1 cellular context compared by ENCODE assay signal in the genomic region with DNA sequence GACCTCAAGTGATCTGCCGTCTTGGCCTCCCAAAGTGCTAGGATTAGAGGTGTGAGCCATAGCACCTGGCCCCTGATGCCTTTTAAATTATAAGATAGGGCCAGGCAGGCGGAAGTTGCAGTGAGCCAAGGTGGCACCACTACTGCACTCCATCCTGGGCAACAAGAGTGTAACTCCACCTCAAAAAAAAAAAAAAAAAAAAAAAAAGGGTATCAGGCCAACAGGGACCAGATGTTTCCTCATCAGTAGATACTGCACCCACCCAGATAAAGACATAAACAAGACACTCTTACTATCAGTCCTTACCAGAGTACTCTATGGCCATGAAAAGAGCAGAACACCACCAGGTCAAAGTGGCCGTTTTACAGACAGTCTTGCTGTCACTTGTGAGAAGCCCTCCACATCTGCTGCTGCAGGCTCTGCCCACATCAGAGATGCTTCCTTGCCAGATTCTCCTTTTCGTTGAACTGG.
TF ChIP-seq lines count a peak whose summit lies in the region.

No MANE protein-coding gene starts in this region.

TF ChIP-seq in K562, 482 proteins besides CTCF, POLR2A, EP300 and RAD21 (continued from another document):
- TF ChIP-seq, protein P1, sequence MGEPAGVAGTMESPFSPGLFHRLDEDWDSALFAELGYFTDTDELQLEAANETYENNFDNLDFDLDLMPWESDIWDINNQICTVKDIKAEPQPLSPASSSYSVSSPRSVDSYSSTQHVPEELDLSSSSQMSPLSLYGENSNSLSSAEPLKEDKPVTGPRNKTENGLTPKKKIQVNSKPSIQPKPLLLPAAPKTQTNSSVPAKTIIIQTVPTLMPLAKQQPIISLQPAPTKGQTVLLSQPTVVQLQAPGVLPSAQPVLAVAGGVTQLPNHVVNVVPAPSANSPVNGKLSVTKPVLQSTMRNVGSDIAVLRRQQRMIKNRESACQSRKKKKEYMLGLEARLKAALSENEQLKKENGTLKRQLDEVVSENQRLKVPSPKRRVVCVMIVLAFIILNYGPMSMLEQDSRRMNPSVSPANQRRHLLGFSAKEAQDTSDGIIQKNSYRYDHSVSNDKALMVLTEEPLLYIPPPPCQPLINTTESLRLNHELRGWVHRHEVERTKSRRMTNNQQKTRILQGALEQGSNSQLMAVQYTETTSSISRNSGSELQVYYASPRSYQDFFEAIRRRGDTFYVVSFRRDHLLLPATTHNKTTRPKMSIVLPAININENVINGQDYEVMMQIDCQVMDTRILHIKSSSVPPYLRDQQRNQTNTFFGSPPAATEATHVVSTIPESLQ (CRISPR knock-in tag; IDR thresholded peaks at IDR 0.05) = no peak
- TF ChIP-seq NCOA6 (IDR thresholded peaks at IDR 0.05) = no peak
- TF ChIP-seq GABPB1 (CRISPR knock-in tag; IDR thresholded peaks at IDR 0.05) = no peak
- TF ChIP-seq IFI16 (CRISPR knock-in tag; IDR thresholded peaks at IDR 0.05) = 0 out of 2 replicates have a peak, but pooled peaks have one; percentile 18
- TF ChIP-seq, protein P2, sequence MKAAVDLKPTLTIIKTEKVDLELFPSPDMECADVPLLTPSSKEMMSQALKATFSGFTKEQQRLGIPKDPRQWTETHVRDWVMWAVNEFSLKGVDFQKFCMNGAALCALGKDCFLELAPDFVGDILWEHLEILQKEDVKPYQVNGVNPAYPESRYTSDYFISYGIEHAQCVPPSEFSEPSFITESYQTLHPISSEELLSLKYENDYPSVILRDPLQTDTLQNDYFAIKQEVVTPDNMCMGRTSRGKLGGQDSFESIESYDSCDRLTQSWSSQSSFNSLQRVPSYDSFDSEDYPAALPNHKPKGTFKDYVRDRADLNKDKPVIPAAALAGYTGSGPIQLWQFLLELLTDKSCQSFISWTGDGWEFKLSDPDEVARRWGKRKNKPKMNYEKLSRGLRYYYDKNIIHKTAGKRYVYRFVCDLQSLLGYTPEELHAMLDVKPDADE (conservative IDR thresholded peaks at IDR 0.05; ENCODE audit: control insufficient read depth, low read depth, low read length) = peak; percentile 91
- no peak; the same call in 1 of the 2 replicates for TF ChIP-seq THRAP3 (IDR thresholded peaks at IDR 0.05; ENCODE audit: borderline replicate concordance)
- TF ChIP-seq, protein P3, sequence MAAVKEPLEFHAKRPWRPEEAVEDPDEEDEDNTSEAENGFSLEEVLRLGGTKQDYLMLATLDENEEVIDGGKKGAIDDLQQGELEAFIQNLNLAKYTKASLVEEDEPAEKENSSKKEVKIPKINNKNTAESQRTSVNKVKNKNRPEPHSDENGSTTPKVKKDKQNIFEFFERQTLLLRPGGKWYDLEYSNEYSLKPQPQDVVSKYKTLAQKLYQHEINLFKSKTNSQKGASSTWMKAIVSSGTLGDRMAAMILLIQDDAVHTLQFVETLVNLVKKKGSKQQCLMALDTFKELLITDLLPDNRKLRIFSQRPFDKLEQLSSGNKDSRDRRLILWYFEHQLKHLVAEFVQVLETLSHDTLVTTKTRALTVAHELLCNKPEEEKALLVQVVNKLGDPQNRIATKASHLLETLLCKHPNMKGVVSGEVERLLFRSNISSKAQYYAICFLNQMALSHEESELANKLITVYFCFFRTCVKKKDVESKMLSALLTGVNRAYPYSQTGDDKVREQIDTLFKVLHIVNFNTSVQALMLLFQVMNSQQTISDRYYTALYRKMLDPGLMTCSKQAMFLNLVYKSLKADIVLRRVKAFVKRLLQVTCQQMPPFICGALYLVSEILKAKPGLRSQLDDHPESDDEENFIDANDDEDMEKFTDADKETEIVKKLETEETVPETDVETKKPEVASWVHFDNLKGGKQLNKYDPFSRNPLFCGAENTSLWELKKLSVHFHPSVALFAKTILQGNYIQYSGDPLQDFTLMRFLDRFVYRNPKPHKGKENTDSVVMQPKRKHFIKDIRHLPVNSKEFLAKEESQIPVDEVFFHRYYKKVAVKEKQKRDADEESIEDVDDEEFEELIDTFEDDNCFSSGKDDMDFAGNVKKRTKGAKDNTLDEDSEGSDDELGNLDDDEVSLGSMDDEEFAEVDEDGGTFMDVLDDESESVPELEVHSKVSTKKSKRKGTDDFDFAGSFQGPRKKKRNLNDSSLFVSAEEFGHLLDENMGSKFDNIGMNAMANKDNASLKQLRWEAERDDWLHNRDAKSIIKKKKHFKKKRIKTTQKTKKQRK (IDR thresholded peaks at IDR 0.05; ENCODE audit: borderline replicate concordance, low read depth, low read length) = no peak
- TF ChIP-seq CBFA2T2 (conservative IDR thresholded peaks at IDR 0.05) = peak; percentile 100
- TF ChIP-seq POLR2AphosphoS2 (IDR thresholded peaks at IDR 0.05; ENCODE audit: low read length) = no peak
- no peak for TF ChIP-seq ZNF217 (CRISPR knock-in tag; IDR thresholded peaks at IDR 0.05)
- TF ChIP-seq, protein P4, sequence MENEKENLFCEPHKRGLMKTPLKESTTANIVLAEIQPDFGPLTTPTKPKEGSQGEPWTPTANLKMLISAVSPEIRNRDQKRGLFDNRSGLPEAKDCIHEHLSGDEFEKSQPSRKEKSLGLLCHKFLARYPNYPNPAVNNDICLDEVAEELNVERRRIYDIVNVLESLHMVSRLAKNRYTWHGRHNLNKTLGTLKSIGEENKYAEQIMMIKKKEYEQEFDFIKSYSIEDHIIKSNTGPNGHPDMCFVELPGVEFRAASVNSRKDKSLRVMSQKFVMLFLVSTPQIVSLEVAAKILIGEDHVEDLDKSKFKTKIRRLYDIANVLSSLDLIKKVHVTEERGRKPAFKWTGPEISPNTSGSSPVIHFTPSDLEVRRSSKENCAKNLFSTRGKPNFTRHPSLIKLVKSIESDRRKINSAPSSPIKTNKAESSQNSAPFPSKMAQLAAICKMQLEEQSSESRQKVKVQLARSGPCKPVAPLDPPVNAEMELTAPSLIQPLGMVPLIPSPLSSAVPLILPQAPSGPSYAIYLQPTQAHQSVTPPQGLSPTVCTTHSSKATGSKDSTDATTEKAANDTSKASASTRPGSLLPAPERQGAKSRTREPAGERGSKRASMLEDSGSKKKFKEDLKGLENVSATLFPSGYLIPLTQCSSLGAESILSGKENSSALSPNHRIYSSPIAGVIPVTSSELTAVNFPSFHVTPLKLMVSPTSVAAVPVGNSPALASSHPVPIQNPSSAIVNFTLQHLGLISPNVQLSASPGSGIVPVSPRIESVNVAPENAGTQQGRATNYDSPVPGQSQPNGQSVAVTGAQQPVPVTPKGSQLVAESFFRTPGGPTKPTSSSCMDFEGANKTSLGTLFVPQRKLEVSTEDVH (IDR thresholded peaks at IDR 0.05; ENCODE audit: low read depth, partially characterized antibody) = peak; percentile 57
- TF ChIP-seq, protein P5, sequence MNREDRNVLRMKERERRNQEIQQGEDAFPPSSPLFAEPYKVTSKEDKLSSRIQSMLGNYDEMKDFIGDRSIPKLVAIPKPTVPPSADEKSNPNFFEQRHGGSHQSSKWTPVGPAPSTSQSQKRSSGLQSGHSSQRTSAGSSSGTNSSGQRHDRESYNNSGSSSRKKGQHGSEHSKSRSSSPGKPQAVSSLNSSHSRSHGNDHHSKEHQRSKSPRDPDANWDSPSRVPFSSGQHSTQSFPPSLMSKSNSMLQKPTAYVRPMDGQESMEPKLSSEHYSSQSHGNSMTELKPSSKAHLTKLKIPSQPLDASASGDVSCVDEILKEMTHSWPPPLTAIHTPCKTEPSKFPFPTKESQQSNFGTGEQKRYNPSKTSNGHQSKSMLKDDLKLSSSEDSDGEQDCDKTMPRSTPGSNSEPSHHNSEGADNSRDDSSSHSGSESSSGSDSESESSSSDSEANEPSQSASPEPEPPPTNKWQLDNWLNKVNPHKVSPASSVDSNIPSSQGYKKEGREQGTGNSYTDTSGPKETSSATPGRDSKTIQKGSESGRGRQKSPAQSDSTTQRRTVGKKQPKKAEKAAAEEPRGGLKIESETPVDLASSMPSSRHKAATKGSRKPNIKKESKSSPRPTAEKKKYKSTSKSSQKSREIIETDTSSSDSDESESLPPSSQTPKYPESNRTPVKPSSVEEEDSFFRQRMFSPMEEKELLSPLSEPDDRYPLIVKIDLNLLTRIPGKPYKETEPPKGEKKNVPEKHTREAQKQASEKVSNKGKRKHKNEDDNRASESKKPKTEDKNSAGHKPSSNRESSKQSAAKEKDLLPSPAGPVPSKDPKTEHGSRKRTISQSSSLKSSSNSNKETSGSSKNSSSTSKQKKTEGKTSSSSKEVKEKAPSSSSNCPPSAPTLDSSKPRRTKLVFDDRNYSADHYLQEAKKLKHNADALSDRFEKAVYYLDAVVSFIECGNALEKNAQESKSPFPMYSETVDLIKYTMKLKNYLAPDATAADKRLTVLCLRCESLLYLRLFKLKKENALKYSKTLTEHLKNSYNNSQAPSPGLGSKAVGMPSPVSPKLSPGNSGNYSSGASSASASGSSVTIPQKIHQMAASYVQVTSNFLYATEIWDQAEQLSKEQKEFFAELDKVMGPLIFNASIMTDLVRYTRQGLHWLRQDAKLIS (CRISPR knock-in tag; IDR thresholded peaks at IDR 0.05) = no peak
- no peak for TF ChIP-seq ZBTB12 (CRISPR knock-in tag; IDR thresholded peaks at IDR 0.05)
- no peak for TF ChIP-seq GTF2A2 (tag; IDR thresholded peaks at IDR 0.05)
- peak; percentile 98 for TF ChIP-seq FOXM1 (IDR thresholded peaks at IDR 0.05; ENCODE audit: low read depth)
- TF ChIP-seq FOXM1 (CRISPR knock-in tag; IDR thresholded peaks at IDR 0.05; ENCODE audit: low read depth) = no peak
- peak; percentile 77 for TF ChIP-seq CREB1 (IDR thresholded peaks at IDR 0.05)
- TF ChIP-seq CREB1 (CRISPR knock-in tag; IDR thresholded peaks at IDR 0.05) = no peak
